Comparison of ENCODE assay signal across 8 cellular contexts in the genomic region with DNA sequence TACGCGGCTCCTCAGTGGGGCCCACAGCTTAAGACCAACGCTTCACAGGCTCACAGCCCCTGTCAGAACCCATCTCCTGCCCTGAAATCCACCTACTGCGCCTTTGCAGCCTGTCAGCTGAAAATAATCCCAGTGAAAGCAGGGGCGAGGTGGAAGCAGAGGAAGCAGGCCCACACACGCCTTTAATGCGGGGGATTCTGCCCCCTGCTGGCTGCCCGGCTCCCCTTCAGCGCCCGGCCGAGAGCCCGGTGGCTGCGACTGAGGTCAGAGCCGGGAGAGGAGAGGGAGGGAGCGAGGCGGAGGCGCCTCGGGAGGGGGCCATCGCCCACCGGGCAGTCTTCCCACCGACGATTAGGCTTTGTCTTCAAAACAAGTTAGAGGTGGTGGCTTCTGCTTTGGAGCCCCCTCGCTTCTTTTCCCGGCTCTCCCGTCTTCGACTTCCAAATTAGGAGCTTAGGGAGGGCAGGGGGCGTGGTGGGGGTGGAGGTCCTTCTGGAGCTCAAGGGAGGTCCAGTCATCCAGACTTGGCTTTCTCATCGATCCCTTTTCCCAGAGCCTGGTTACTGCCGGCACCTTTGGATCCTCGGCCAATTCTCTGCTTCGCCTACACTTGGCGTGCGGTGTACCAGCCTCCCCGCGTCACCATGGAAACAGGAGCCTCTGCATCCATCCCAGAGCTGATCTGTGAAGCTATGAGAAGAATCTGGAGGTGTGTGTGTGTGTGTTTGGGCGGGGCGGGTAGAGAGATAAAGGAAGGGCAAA. TPM values are rescaled to one million over a fixed set of nuclear protein-coding genes. Genes with fewer than 3 reads are reported as not detected.
DNase-seq lines count a peak whose midpoint lies in the region; ATAC-seq, FAIRE-seq and TF ChIP-seq lines count a peak whose summit lies in the region.

No MANE protein-coding gene starts in this region.

- CTCF ChIA-PET in A549 (lab: Yijun Ruan, JAX), result interaction anchor here (0.6 to 33.1 kb wide), 41 partner anchors 11 to 380 kb away, joined by 3 to 1365 read pairs (median 9); a partner anchor contains a TSS

- FAIRE-seq in A549 (lab: Jason Lieb, UNC), result no peak

- H2AFZ ChIP-seq in Loucy (ENCODE audit: low read length), result peak overlapping the region; percentile 93

- no peaks in the 10 kb centered on the region for H3K36me3 ChIP-seq in Loucy (ENCODE audit: insufficient read depth, low read length)
- H3K36me3 ChIP-seq in SJCRH30, result no peaks in the 10 kb centered on the region
- H3K36me3 ChIP-seq in gastroesophageal sphincter, result no peaks in the 10 kb centered on the region
- no peaks in the 10 kb centered on the region for H3K36me3 ChIP-seq in neutrophil
- H3K36me3 ChIP-seq in stomach smooth muscle (ENCODE audit: control insufficient read depth in 2 of 2, insufficient read depth in 2 of 2, low read length in 2 of 2), result no peaks in the 10 kb centered on the region

- DNase-seq in A549 (ENCODE audit: low read depth in 1 of 2, low spot score in 1 of 2), result peak in 1 of 2 experiments; percentile 80
- peak; percentile 78 to 88 for DNase-seq in SJCRH30
- DNase-seq in activated gamma-delta T cell treated with Interleukin-2 at 50 U/mL for 16 hours, result peak; percentile 70

- H3F3A ChIP-seq in Loucy (ENCODE audit: low read depth), result no peaks in the 10 kb centered on the region

- H3K27ac ChIP-seq in A549, result peak overlapping the region; percentile 51 to 76
- H3K27ac ChIP-seq in SJCRH30, result no peak overlapping the region
- H3K27ac ChIP-seq in gastroesophageal sphincter, result no peak overlapping the region
- H3K27ac ChIP-seq in neutrophil, result no peak overlapping the region
- H3K27ac ChIP-seq in stomach smooth muscle (ENCODE audit: low read length), result no peak overlapping the region

- H3K4me3 ChIP-seq in A549, result peak overlapping the region; percentile 38
- H3K4me3 ChIP-seq in Loucy (ENCODE audit: low read length, poor library complexity, severe bottlenecking), result peak overlapping the region; percentile 16
- no peak overlapping the region for H3K4me3 ChIP-seq in SJCRH30
- H3K4me3 ChIP-seq in gastroesophageal sphincter, result peak overlapping the region in 1 of 2 donors; percentile 38
- no peak overlapping the region for H3K4me3 ChIP-seq in neutrophil (ENCODE audit: low read depth in 1 of 2, low read length in 1 of 2)
- peak overlapping the region; percentile 51 to 66 for H3K4me3 ChIP-seq in stomach smooth muscle (ENCODE audit: low read length in 2 of 2)

- no peaks in the 10 kb centered on the region for H3K9me2 ChIP-seq in Loucy (replicated peaks; ENCODE audit: low read depth, low read length)

- H4K20me1 ChIP-seq in Loucy (ENCODE audit: insufficient read depth, low read length, poor library complexity, severe bottlenecking), result no peaks in the 10 kb centered on the region

- peaks cover 24% of the 10 kb centered on the region for H3K4me1 ChIP-seq in A549
- H3K4me1 ChIP-seq in Loucy (ENCODE audit: insufficient read depth, low read length, poor library complexity, severe bottlenecking), result peaks cover 3% of the 10 kb centered on the region
- no peaks in the 10 kb centered on the region for H3K4me1 ChIP-seq in SJCRH30
- H3K4me1 ChIP-seq in gastroesophageal sphincter, result peaks cover 0 to 12% (median 0%) of the 10 kb centered on the region in 3 donors
- H3K4me1 ChIP-seq in neutrophil (ENCODE audit: control insufficient read depth in 1 of 2, insufficient read depth in 1 of 2, low read depth in 1 of 2, low read length in 1 of 2), result no peaks in the 10 kb centered on the region
- H3K4me1 ChIP-seq in stomach smooth muscle (ENCODE audit: control insufficient read depth, insufficient read depth, low read length), result peaks cover 9% of the 10 kb centered on the region

- no peaks in the 10 kb centered on the region for H3K79me2 ChIP-seq in Loucy (ENCODE audit: insufficient read depth, low read length)

- TF ChIP-seq CTCF in A549 (IDR thresholded peaks at IDR 0.05) (peak; percentile 94), Loucy (conservative IDR thresholded peaks at IDR 0.05; ENCODE audit: low read length) (peak; percentile 90), gastroesophageal sphincter (IDR thresholded peaks at IDR 0.05) (peak; percentile 79 to 95 (median 89)), neutrophil (IDR thresholded peaks at IDR 0.05) (peak; percentile 38)

- H3K9me3 ChIP-seq in A549, result no peaks in the 10 kb centered on the region
- no peaks in the 10 kb centered on the region for H3K9me3 ChIP-seq in Loucy (ENCODE audit: insufficient read depth, low read depth, low read length)
- H3K9me3 ChIP-seq in SJCRH30 (replicated peaks), result no peaks in the 10 kb centered on the region
- H3K9me3 ChIP-seq in gastroesophageal sphincter, result no peaks in the 10 kb centered on the region
- H3K9me3 ChIP-seq in neutrophil, result no peaks in the 10 kb centered on the region
- H3K9me3 ChIP-seq in stomach smooth muscle (ENCODE audit: control insufficient read depth in 2 of 2, low read length in 2 of 2), result no peaks in the 10 kb centered on the region

- H3K9ac ChIP-seq in Loucy (ENCODE audit: low read depth, low read length, poor library complexity, severe bottlenecking) (peak overlapping the region; percentile 47), stomach smooth muscle (ENCODE audit: low read length in 2 of 2) (peak overlapping the region; percentile 60 to 68)

- TF ChIP-seq POLR2A in A549 (IDR thresholded peaks at IDR 0.05; ENCODE audit: low read length), result no peak
- TF ChIP-seq POLR2A in gastroesophageal sphincter (IDR thresholded peaks at IDR 0.05), result no peak

- peak; percentile 98 to 99 for TF ChIP-seq RAD21 in A549 (conservative IDR thresholded peaks at IDR 0.05 in 1 of 2, IDR thresholded peaks at IDR 0.05 in 1 of 2)

- 19% methylated on average over 34 of the region's 37 CpGs for WGBS in A549 (ENCODE audit: missing lambda C conversion rate)
- WGBS in gastroesophageal sphincter (ENCODE audit: low coverage in 1 of 2), 2 donors, result 11 to 22% methylated on average over 6 to 7 of the region's 37 CpGs

- peak overlapping the region; percentile 86 for H3K4me2 ChIP-seq in A549
- H3K4me2 ChIP-seq in Loucy (ENCODE audit: low read depth, low read length, poor library complexity, severe bottlenecking), result peak overlapping the region; percentile 55

- no peak for TF ChIP-seq EP300 in A549 (IDR thresholded peaks at IDR 0.05)
- TF ChIP-seq EP300 in gastroesophageal sphincter (IDR thresholded peaks at IDR 0.05), result no peak

- POLR2A ChIA-PET in A549 (lab: Yijun Ruan, JAX), result interaction anchor here (1.0 to 3.7 kb wide), 5 partner anchors 8 to 38 kb away, joined by 3 to 63 read pairs (median 4); a partner anchor contains a TSS

- ATAC-seq in A549 (peak; percentile 97 to 98), GM19023 (IDR thresholded peaks at IDR 0.05; ENCODE audit: unreplicated experiment) (peak; percentile 66), gastroesophageal sphincter (peak; percentile 97)

- H3K27me3 ChIP-seq in Loucy (ENCODE audit: insufficient read depth, low read length, poor library complexity, severe bottlenecking) (no peaks in the 10 kb centered on the region), SJCRH30 (peaks cover 12% of the 10 kb centered on the region), gastroesophageal sphincter (peaks cover 42% of the 10 kb centered on the region), neutrophil (peaks cover 54% of the 10 kb centered on the region), stomach smooth muscle (ENCODE audit: control insufficient read depth in 1 of 2, insufficient read depth in 2 of 2, low read length in 2 of 2) (peaks cover 11 to 14% of the 10 kb centered on the region in 2 donors)

TF ChIP-seq in A549, 52 proteins besides CTCF, POLR2A, EP300 and RAD21 (continues in another document):
- TF ChIP-seq, protein P1, sequence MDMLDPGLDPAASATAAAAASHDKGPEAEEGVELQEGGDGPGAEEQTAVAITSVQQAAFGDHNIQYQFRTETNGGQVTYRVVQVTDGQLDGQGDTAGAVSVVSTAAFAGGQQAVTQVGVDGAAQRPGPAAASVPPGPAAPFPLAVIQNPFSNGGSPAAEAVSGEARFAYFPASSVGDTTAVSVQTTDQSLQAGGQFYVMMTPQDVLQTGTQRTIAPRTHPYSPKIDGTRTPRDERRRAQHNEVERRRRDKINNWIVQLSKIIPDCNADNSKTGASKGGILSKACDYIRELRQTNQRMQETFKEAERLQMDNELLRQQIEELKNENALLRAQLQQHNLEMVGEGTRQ (IDR thresholded peaks at IDR 0.05), result no peak
- TF ChIP-seq FOSL2 (IDR thresholded peaks at IDR 0.05) (no peak), FOSL2 (CRISPR knock-in tag; IDR thresholded peaks at IDR 0.05) (no peak), NFE2L2 (conservative IDR thresholded peaks at IDR 0.05; ENCODE audit: low read length) (no peak), MAFK (IDR thresholded peaks at IDR 0.05; ENCODE audit: partially characterized antibody) (no peak), EHF (CRISPR knock-in tag; IDR thresholded peaks at IDR 0.05) (no peak)
- TF ChIP-seq, protein P2, sequence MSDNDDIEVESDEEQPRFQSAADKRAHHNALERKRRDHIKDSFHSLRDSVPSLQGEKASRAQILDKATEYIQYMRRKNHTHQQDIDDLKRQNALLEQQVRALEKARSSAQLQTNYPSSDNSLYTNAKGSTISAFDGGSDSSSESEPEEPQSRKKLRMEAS (IDR thresholded peaks at IDR 0.05), result 0 out of 2 replicates have a peak, but pooled peaks have one; percentile 22

RNA-seq across cellular contexts. Expression of a gene that starts 25.2 kb away (rescaled TPM):
- polyA plus RNA-seq in A549 (2011; rRNA removed) (37.8 and 54.5 TPM in 2 replicates), A549 (2017; fragmentation: RNase III; extraction: RNeasy Plus Mini Kit Qiagen cat#74134 plus additional on column Dnase treatment) (16.8 to 28.7 TPM (median 26.5 TPM) in 3 replicates)
- polyA plus RNA-seq in A549 (2012; cell fraction: cytosol; rRNA removed), result 40.9 and 56.4 TPM in 2 replicates
- polyA plus RNA-seq in A549 (2012; cell fraction: nucleus; rRNA removed), result 52.9 and 85.6 TPM in 2 replicates
- 59.3 and 68.2 TPM in 2 replicates for polyA minus RNA-seq in A549 (2011; rRNA and poly(A)+ RNA removed)
- 0.10 and 0.43 TPM in 2 replicates for total RNA-seq in SJCRH30 (2014; rRNA removed; shearing (Covaris generic))
- total RNA-seq in gastroesophageal sphincter, result 1 to 10 TPM in 1 of 4 donors, under 1 TPM in 1, not detected in 2; 0.19 to 1.9 TPM

RNA-seq across cellular contexts. Expression of a gene that starts 34.5 kb away (rescaled TPM):
- polyA plus RNA-seq in A549 (2011; rRNA removed), result 50.9 and 61.9 TPM in 2 replicates
- 39.7 and 47.3 TPM in 2 replicates for polyA plus RNA-seq in A549 (2012; cell fraction: cytosol; rRNA removed)
- 107 and 122 TPM in 2 replicates for polyA plus RNA-seq in A549 (2012; cell fraction: nucleus; rRNA removed)
- 41.2 to 45.5 TPM (median 42.2 TPM) in 3 replicates for polyA plus RNA-seq in A549 (2017; fragmentation: RNase III; extraction: RNeasy Plus Mini Kit Qiagen cat#74134 plus additional on column Dnase treatment)
- 38.4 and 39.2 TPM in 2 replicates for polyA minus RNA-seq in A549 (2011; rRNA and poly(A)+ RNA removed)
- total RNA-seq in SJCRH30 (2014; rRNA removed; shearing (Covaris generic)), result 6.5 and 8.6 TPM in 2 replicates
- total RNA-seq in gastroesophageal sphincter, result 1 to 10 TPM; 3.4 to 8.3 (median 7.1) TPM

RNA-seq across cellular contexts. Expression of a gene that starts 38.9 kb away (rescaled TPM):
- polyA plus RNA-seq in A549 (2011; rRNA removed), result 132 TPM in 2 replicates
- polyA plus RNA-seq in A549 (2012; cell fraction: cytosol; rRNA removed), result 96.9 and 97.8 TPM in 2 replicates
- 129 and 169 TPM in 2 replicates for polyA plus RNA-seq in A549 (2012; cell fraction: nucleus; rRNA removed)
- polyA plus RNA-seq in A549 (2017; fragmentation: RNase III; extraction: RNeasy Plus Mini Kit Qiagen cat#74134 plus additional on column Dnase treatment), result 112 to 119 TPM (median 116 TPM) in 3 replicates
- polyA minus RNA-seq in A549 (2011; rRNA and poly(A)+ RNA removed), result 96.4 and 97.5 TPM in 2 replicates
- 153 and 167 TPM in 2 replicates for total RNA-seq in SJCRH30 (2014; rRNA removed; shearing (Covaris generic))
- 10 to 100 TPM; 66.8 to 85.8 (median 73.0) TPM for total RNA-seq in gastroesophageal sphincter

Comparison
In these comparisons a context has a peak if more than half of its experiments do, and no peak if none do; other contexts are left out.
1. H3K27ac ChIP-seq: peak in A549 (2 of 2); none in SJCRH30 (single experiment), gastroesophageal sphincter (0 of 4), neutrophil (single experiment) and stomach smooth muscle (single experiment).
2. H3K4me3 ChIP-seq: peak in A549 (single experiment), Loucy (single experiment) and stomach smooth muscle (2 of 2); none in SJCRH30 (single experiment) and neutrophil (0 of 2).
3. CTCF ChIP-seq: peak in every context shown above with its lines; median percentile 94 in A549; 90 in Loucy; 89 in gastroesophageal sphincter; 38 in neutrophil.
4. Peak in every context shown above with its lines, with median percentiles within 50 percentile points of each other: ATAC-seq.